ENCODE assay signal across 24 cellular contexts in genomic region chr7:80907141-80907601, GRCh38. TPM values are rescaled to one million over a fixed set of nuclear protein-coding genes. Genes with fewer than 3 reads are reported as not detected.
DNase-seq lines count a peak whose midpoint lies in the region; ATAC-seq and TF ChIP-seq lines count a peak whose summit lies in the region.
"Had no signal": no experiment of that assay in that cellular context is flagged by ENCODE, and none has a peak within 500 bp of the region (broad histone marks: within the 10 kb centered on the region; RNA-seq: fewer than 3 reads in every experiment).

No MANE protein-coding gene starts in this region.

- H2AK5ac ChIP-seq in trophoblast cell (ENCODE audit: low read length): no peak overlapping the region

- in situ Hi-C loops in mammary epithelial cell (cut with MboI; ENCODE audit: low sequenced_read_pairs in 2 of 2): no loop called here

- no peak overlapping the region for H3K23ac ChIP-seq in trophoblast cell (ENCODE audit: low read length)

- H3K4ac ChIP-seq in trophoblast cell (ENCODE audit: low read depth, low read length): no peak overlapping the region

- ATAC-seq in activated CD8-positive, alpha-beta T cell treated with anti-CD3 and anti-CD28 coated beads, Interleukin-2, amount 10 ng/mL, durations not matched to agents 7 days and 5 days: no peak
- ATAC-seq in T-cell (replicated peaks in 1 of 4) (no peak), T-helper 17 cell (no peak)
- ATAC-seq: GM23338 had no signal

- H4K8ac ChIP-seq in trophoblast cell (ENCODE audit: low read depth, low read length): no peak overlapping the region

- H3K4me3 ChIP-seq in mammary epithelial cell (replicated peaks in 1 of 3; ENCODE audit: insufficient read depth in 1 of 3, low read depth in 2 of 3, low read length in 3 of 3) (peak overlapping the region in 2 of 3 experiments; percentile 17 to 35), trophoblast cell (ENCODE audit: low read depth, low read length) (no peak overlapping the region)
- H3K4me3 ChIP-seq: GM23338, suprapubic skin, uterus had no signal

- CTCF ChIA-PET in mammary epithelial cell (lab: Charles Lee; ENCODE audit: low non-redundant PET) (no interaction called here), T-cell (lab: Charles Lee) (no interaction called here)
- CTCF ChIA-PET in activated CD8-positive, alpha-beta T cell treated with anti-CD3 and anti-CD28 coated beads, Interleukin-2, amount 10 ng/mL, durations not matched to agents 7 days and 5 days (lab: Charles Lee): no interaction called here

- H4K20me1 ChIP-seq in mammary epithelial cell (ENCODE audit: insufficient read depth, low read length): no peaks in the 10 kb centered on the region

- no peaks in the 10 kb centered on the region for H3K27me3 Mint-ChIP-seq in activated CD8-positive, alpha-beta T cell treated with anti-CD3 and anti-CD28 coated beads, Interleukin-2, amount 10 ng/mL, durations not matched to agents 7 days and 5 days (ENCODE audit: low read depth)
- H3K27me3 Mint-ChIP-seq in T-cell (no peaks in the 10 kb centered on the region), T-helper 17 cell (no peaks in the 10 kb centered on the region)
- H3K27me3 Mint-ChIP-seq: IgD-negative memory B cell had no signal

- H3K4me1 ChIP-seq in mammary epithelial cell (ENCODE audit: insufficient read depth, low read length) (peaks cover 61% of the 10 kb centered on the region), trophoblast cell (ENCODE audit: control insufficient read depth in 1 of 2, insufficient read depth in 2 of 2, low read length in 2 of 2) (no peaks in the 10 kb centered on the region)
- H3K4me1 ChIP-seq: suprapubic skin, uterus had no signal

- dilution Hi-C loops in mammary epithelial cell (cut with HindIII; ENCODE audit: low sequenced_read_pairs): no loop called here

- intact Hi-C loops in mammary epithelial cell (cut with micrococcal nuclease): no loop called here

- no peak overlapping the region for H3K18ac ChIP-seq in trophoblast cell (ENCODE audit: low read length)

- H3K4me2 ChIP-seq in mammary epithelial cell (ENCODE audit: insufficient read depth, low read depth, low read length) (peak overlapping the region; percentile 77), trophoblast cell (ENCODE audit: low read length) (no peak overlapping the region)
- H3K4me2 ChIP-seq: GM23338 had no signal

- no peak overlapping the region for H3K14ac ChIP-seq in trophoblast cell (ENCODE audit: low read length)

- H3K4me1 Mint-ChIP-seq in activated CD8-positive, alpha-beta T cell treated with anti-CD3 and anti-CD28 coated beads, Interleukin-2, amount 10 ng/mL, durations not matched to agents 7 days and 5 days (ENCODE audit: low read depth): no peaks in the 10 kb centered on the region
- H3K4me1 Mint-ChIP-seq in T-cell (no peaks in the 10 kb centered on the region), T-helper 17 cell (no peaks in the 10 kb centered on the region)
- H3K4me1 Mint-ChIP-seq: IgD-negative memory B cell had no signal

- POLR2A ChIA-PET in activated CD8-positive, alpha-beta T cell treated with anti-CD3 and anti-CD28 coated beads, Interleukin-2, amount 10 ng/mL, durations not matched to agents 7 days and 5 days (lab: Charles Lee): no interaction called here
- POLR2A ChIA-PET in T-cell (lab: Charles Lee): no interaction called here

- no TSS peak for BruUV-seq in mammary epithelial cell (replicated peaks; lab: Mats Ljungman, UMichigan)

- no peak overlapping the region for H2AFZ ChIP-seq in mammary epithelial cell (ENCODE audit: low read depth, low read length)
- H2AFZ ChIP-seq in trophoblast cell (ENCODE audit: insufficient read depth, low read length, poor library complexity): no peak overlapping the region
- H2AFZ ChIP-seq: GM23338 had no signal

- peak overlapping the region; percentile 59 for H3K27ac ChIP-seq in mammary epithelial cell (ENCODE audit: insufficient read depth, low read depth, low read length)
- H3K27ac ChIP-seq in trophoblast cell (ENCODE audit: low read depth, low read length): peak overlapping the region; percentile 1
- H3K27ac ChIP-seq: RWPE1, suprapubic skin, uterus, WERI-Rb-1 had no signal

- no peaks in the 10 kb centered on the region for H3K36me3 Mint-ChIP-seq in activated CD8-positive, alpha-beta T cell treated with anti-CD3 and anti-CD28 coated beads, Interleukin-2, amount 10 ng/mL, durations not matched to agents 7 days and 5 days (ENCODE audit: low read depth)
- H3K36me3 Mint-ChIP-seq in T-cell (no peaks in the 10 kb centered on the region), T-helper 17 cell (ENCODE audit: low read depth) (no peaks in the 10 kb centered on the region)

- DNase-seq in DMS79 treated with DMSO at 0.1 percent for 48 hours (lab: John Stamatoyannopoulos, UW) (peak; percentile 74), M059J (ENCODE audit: low read depth) (peak; percentile 86), mammary epithelial cell (no peak), trophoblast cell (no peak), T-cell (no peak), activated gamma-delta T cell (lab: John Stamatoyannopoulos, UW) (no peak), T-helper 17 cell (no peak)
- DNase-seq in activated CD8-positive, alpha-beta T cell treated with anti-CD3 and anti-CD28 coated beads, Interleukin-2, amount 10 ng/mL, durations not matched to agents 7 days and 5 days: no peak
- DNase-seq: activated naive CD4-positive, alpha-beta T cell treated with anti-CD3 and anti-CD28 coated beads for 36 hours; amniotic stem cell; head of caudate nucleus; kidney glomerular epithelial cell; NCI-H1417 treated with DMSO at 0.1 percent for 48 hours; NCI-H2081; NCI-H2227 treated with DMSO at 0.1 percent for 48 hours; stimulated activated CD4-positive, alpha-beta T cell treated with anti-CD3 and anti-CD28 coated beads, Interleukin-15, amount 100 ng/mL, for 24 hours; stimulated activated naive CD4-positive, alpha-beta T cell; uterus; WERI-Rb-1 had no signal

- no peak overlapping the region for H2BK120ac ChIP-seq in trophoblast cell (ENCODE audit: insufficient read depth, low read length, poor library complexity)

- no peak for TF ChIP-seq CTCF in mammary epithelial cell (conservative IDR thresholded peaks at IDR 0.05 in 1 of 2, IDR thresholded peaks at IDR 0.05 in 1 of 2; ENCODE audit: extremely low read depth in 1 of 2, insufficient read depth in 1 of 2, low read depth in 1 of 2, low read length in 2 of 2)

- no peaks in the 10 kb centered on the region for H3K9me3 Mint-ChIP-seq in activated CD8-positive, alpha-beta T cell treated with anti-CD3 and anti-CD28 coated beads, Interleukin-2, amount 10 ng/mL, durations not matched to agents 7 days and 5 days (ENCODE audit: insufficient read depth)
- H3K9me3 Mint-ChIP-seq in T-cell: peaks cover 0 to 2% (median 0%) of the 10 kb centered on the region in 3 donors
- H3K9me3 Mint-ChIP-seq: activated naive CD4-positive, alpha-beta T cell treated with anti-CD3 and anti-CD28 coated beads for 36 hours; GM23338; T-helper 2 cell treated with Interferon-gamma antibody and Interleukin-4, amounts not matched to agents 5 μg/mL and 100 μg/mL, for 36 hours had no signal

- H3K27ac Mint-ChIP-seq in activated CD8-positive, alpha-beta T cell treated with anti-CD3 and anti-CD28 coated beads, Interleukin-2, amount 10 ng/mL, durations not matched to agents 7 days and 5 days: no peak overlapping the region
- no peak overlapping the region for H3K27ac Mint-ChIP-seq in T-cell
- H3K27ac Mint-ChIP-seq in T-helper 17 cell: no peak overlapping the region
- H3K27ac Mint-ChIP-seq: activated naive CD4-positive, alpha-beta T cell treated with anti-CD3 and anti-CD28 coated beads for 36 hours; GM23338; IgD-negative memory B cell; T-helper 2 cell treated with Interferon-gamma antibody and Interleukin-4, amounts not matched to agents 5 μg/mL and 100 μg/mL, for 36 hours had no signal

- H3K27me3 ChIP-seq in mammary epithelial cell (ENCODE audit: insufficient read depth, low read length): no peaks in the 10 kb centered on the region
- no peaks in the 10 kb centered on the region for H3K27me3 ChIP-seq in trophoblast cell (ENCODE audit: insufficient read depth, low read length)
- H3K27me3 ChIP-seq: suprapubic skin, uterus had no signal

- H2BK5ac ChIP-seq in trophoblast cell (ENCODE audit: low read depth, low read length, poor library complexity): no peak overlapping the region

- H4K12ac ChIP-seq in trophoblast cell (ENCODE audit: low read depth, low read length): no peak overlapping the region

- H3K79me2 ChIP-seq in mammary epithelial cell (ENCODE audit: insufficient read depth, low read length) (peaks cover 91% of the 10 kb centered on the region), trophoblast cell (ENCODE audit: control insufficient read depth, insufficient read depth, low read length, poor library complexity) (no peaks in the 10 kb centered on the region)

- H2BK12ac ChIP-seq in trophoblast cell (ENCODE audit: low read length): no peak overlapping the region

- 20% methylated on average over 4 of the region's 4 CpGs for WGBS in mammary epithelial cell (ENCODE audit: low coverage, missing lambda C conversion rate)
- no CpG with 5 or more reads among the region's 4 CpGs for WGBS in trophoblast cell (ENCODE audit: extremely low coverage, insufficient coverage, insufficient read length)

- H3K9ac ChIP-seq in mammary epithelial cell (ENCODE audit: insufficient read depth, low read length) (peak overlapping the region; percentile 55), trophoblast cell (ENCODE audit: low read length) (no peak overlapping the region)

- peaks cover 16% of the 10 kb centered on the region for H3K36me3 ChIP-seq in mammary epithelial cell (ENCODE audit: insufficient read depth, low read length)
- H3K36me3 ChIP-seq in trophoblast cell (ENCODE audit: control insufficient read depth in 1 of 2, insufficient read depth in 2 of 2, low read length in 2 of 2): peaks cover 0 to 5% of the 10 kb centered on the region in 2 experiments
- H3K36me3 ChIP-seq: suprapubic skin, uterus, WERI-Rb-1 had no signal

- H3K79me1 ChIP-seq in trophoblast cell (ENCODE audit: low read length): no peaks in the 10 kb centered on the region

- H3K4me3 Mint-ChIP-seq in activated CD8-positive, alpha-beta T cell treated with anti-CD3 and anti-CD28 coated beads, Interleukin-2, amount 10 ng/mL, durations not matched to agents 7 days and 5 days: no peak overlapping the region
- H3K4me3 Mint-ChIP-seq in T-cell: no peak overlapping the region
- H3K4me3 Mint-ChIP-seq in T-helper 17 cell: no peak overlapping the region
- H3K4me3 Mint-ChIP-seq: activated naive CD4-positive, alpha-beta T cell treated with anti-CD3 and anti-CD28 coated beads for 36 hours; GM23338; IgD-negative memory B cell; T-helper 2 cell treated with Interferon-gamma antibody and Interleukin-4, amounts not matched to agents 5 μg/mL and 100 μg/mL, for 36 hours had no signal

- H3K9me3 ChIP-seq in mammary epithelial cell (replicated peaks; ENCODE audit: insufficient read depth, low read length) (peaks cover 2% of the 10 kb centered on the region), trophoblast cell (ENCODE audit: insufficient read depth, low read depth, low read length) (no peaks in the 10 kb centered on the region), T-helper 17 cell (ENCODE audit: control insufficient read depth, low read length, poor library complexity, severe bottlenecking) (no peaks in the 10 kb centered on the region)
- H3K9me3 ChIP-seq: suprapubic skin, uterus had no signal

- no peak overlapping the region for H4K91ac ChIP-seq in trophoblast cell (ENCODE audit: low read depth, low read length)

RNA-seq across cellular contexts. Expression of gene SEMA3C, which starts 11.7 kb away (rescaled TPM):
- total RNA-seq in M059J (2014; rRNA removed; shearing (Covaris generic)): 116 and 143 TPM in 2 replicates
- total RNA-seq in mammary epithelial cell (100 to 1,000 TPM; 312 to 708 TPM), T-cell (1 to 10 TPM in 1 of 5 donors, under 1 TPM in 4; 0.10 to 1.2 (median 0.23) TPM), T-helper 17 cell (under 1 TPM; 0.26 to 0.62 TPM)
- 140 TPM for polyA plus RNA-seq in mammary epithelial cell
- 473 TPM for polyA minus RNA-seq in mammary epithelial cell
- polyA plus RNA-seq in trophoblast cell (2013): 53.7 and 55.6 TPM in 2 replicates
- not detected for total RNA-seq in activated CD8-positive, alpha-beta T cell treated with anti-CD3 and anti-CD28 coated beads, Interleukin-2, amount 10 ng/mL, durations not matched to agents 7 days and 5 days
- total RNA-seq: activated naive CD4-positive, alpha-beta T cell treated with anti-CD3 and anti-CD28 coated beads for 36 hours had no signal
- polyA plus RNA-seq: IgD-negative memory B cell had no signal

Comparison
In these comparisons a context has a peak if more than half of its experiments do, and no peak if none do; other contexts are left out.
1. DNase-seq: peak in DMS79 treated with DMSO at 0.1 percent for 48 hours (single experiment) and M059J (single experiment); none in mammary epithelial cell (single experiment), trophoblast cell (0 of 2), activated CD8-positive, alpha-beta T cell treated with anti-CD3 and anti-CD28 coated beads, Interleukin-2, amount 10 ng/mL, durations not matched to agents 7 days and 5 days (single experiment), T-cell (0 of 34), activated gamma-delta T cell (single experiment) and T-helper 17 cell (0 of 3).
2. RNA of gene SEMA3C, which starts 11.7 kb away (total RNA-seq): 312 to 708 TPM in mammary epithelial cell and 116 to 143 TPM in M059J; 0.26 to 0.62 TPM in T-helper 17 cell, 0.10 to 1.2 TPM in T-cell and not detected in activated CD8-positive, alpha-beta T cell treated with anti-CD3 and anti-CD28 coated beads, Interleukin-2, amount 10 ng/mL, durations not matched to agents 7 days and 5 days; every median in the first group is over 10 times any median in the second.